Comparison of ENCODE assay signal across 28 cellular contexts in the genomic region with DNA sequence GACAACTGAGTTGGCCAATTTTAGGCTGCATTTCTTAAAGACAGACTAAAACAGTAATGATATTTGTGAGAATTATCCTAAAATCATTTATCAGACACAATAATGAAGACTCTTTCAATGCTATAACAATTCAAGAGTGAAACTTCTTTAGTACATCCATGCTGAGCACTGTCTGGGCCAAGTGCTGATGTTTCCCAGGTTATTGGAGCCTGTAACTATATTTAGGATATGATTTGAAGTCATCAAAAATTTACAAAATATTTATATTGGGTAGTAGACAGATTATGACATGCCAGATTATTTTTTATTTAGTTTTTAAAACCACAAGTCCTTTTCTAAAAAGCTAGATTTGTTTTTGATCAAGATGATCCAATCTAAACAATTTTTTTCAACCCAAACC. TPM values are rescaled to one million over a fixed set of nuclear protein-coding genes. Genes with fewer than 3 reads are reported as not detected.
A peak's percentile ranks its signal among the peaks of the same experiment; 100 is the strongest.
DNase-seq lines count a peak whose midpoint lies in the region; ATAC-seq, FAIRE-seq and TF ChIP-seq lines count a peak whose summit lies in the region.
"Had no signal": no experiment of that assay in that cellular context is flagged by ENCODE, and none has a peak within 500 bp of the region (broad histone marks: within the 10 kb centered on the region; RNA-seq: fewer than 3 reads in every experiment).

No MANE protein-coding gene starts in this region.

- FAIRE-seq in frontal cortex (lab: Jason Lieb, UNC), result peak; percentile 31
- FAIRE-seq: A204.1, D721Med, GM12891, GM18507, H1 had no signal

- H3K36me3 ChIP-seq in left ventricle myocardium inferior (no peaks in the 10 kb centered on the region), thoracic aorta (peaks cover 5% of the 10 kb centered on the region)
- H3K36me3 ChIP-seq: BLaER1 had no signal

- H3K9me3 ChIP-seq in left ventricle myocardium inferior (replicated peaks) (no peaks in the 10 kb centered on the region), thoracic aorta (no peaks in the 10 kb centered on the region)
- H3K9me3 ChIP-seq: BLaER1, Caco-2 had no signal

- H3K27me3 ChIP-seq in left ventricle myocardium inferior (ENCODE audit: low read depth) (no peaks in the 10 kb centered on the region), thoracic aorta (replicated peaks; ENCODE audit: insufficient read depth) (no peaks in the 10 kb centered on the region)
- H3K27me3 ChIP-seq: BLaER1 had no signal

- intact Hi-C loops in left ventricle myocardium inferior (cut with micrococcal nuclease), result no loop called here
- intact Hi-C loops in cardiac septum (cut with DNase I), result no loop called here

- H3K4me3 ChIP-seq in left ventricle myocardium inferior, result no peak overlapping the region
- H3K4me3 ChIP-seq in thoracic aorta, result no peak overlapping the region
- H3K4me3 ChIP-seq: BLaER1, GM23248 had no signal

- ATAC-seq in thoracic aorta (ENCODE audit: insufficient number of reproducible peaks, low FRiP score, low read depth), result peak; percentile 65
- no peak for ATAC-seq in GM19463 (IDR thresholded peaks at IDR 0.05; ENCODE audit: unreplicated experiment)
- ATAC-seq: CD8-positive, alpha-beta T cell; HCT116 had no signal

- H3K4me1 ChIP-seq in left ventricle myocardium inferior (no peaks in the 10 kb centered on the region), thoracic aorta (ENCODE audit: control insufficient read depth in 1 of 2, low read depth in 2 of 2) (peaks cover 16 to 46% of the 10 kb centered on the region in 2 donors)
- H3K4me1 ChIP-seq: Caco-2 had no signal

- DNase-seq in left ventricle myocardium inferior (no peak), cardiac septum (ENCODE audit: low spot score) (no peak), frontal cortex (ENCODE audit: low spot score in 2 of 2) (no peak), thoracic aorta (ENCODE audit: low spot score) (no peak), HCEC 1CT (no peak), D341Med (ENCODE audit: low spot score) (no peak)
- DNase-seq in stimulated activated CD4-positive, alpha-beta T cell treated with anti-CD3 and anti-CD28 coated beads, Interleukin-15, amount 100 ng/mL, for 24 hours, result no peak
- DNase-seq: Caco-2; CD4-positive, CD25-positive, alpha-beta regulatory T cell; CD8-positive, alpha-beta T cell; DMS 273 treated with DMSO at 0.1 percent for 48 hours; DMS79 treated with DMSO at 0.1 percent for 48 hours; GF-D8; GM23248; H7 had no signal

- TF ChIP-seq CTCF in left ventricle myocardium inferior (IDR thresholded peaks at IDR 0.05; ENCODE audit: borderline replicate concordance) (no peak), thoracic aorta (IDR thresholded peaks at IDR 0.05) (no peak)

- H3K27ac ChIP-seq in left ventricle myocardium inferior (replicated peaks), result peak overlapping the region; percentile 4
- peak overlapping the region; percentile 64 to 69 for H3K27ac ChIP-seq in thoracic aorta
- H3K27ac ChIP-seq: 22Rv1, BLaER1, C4-2B, GM23248 had no signal

RNA-seq across cellular contexts. Expression of gene FHL5, which starts 45.1 kb away (rescaled TPM):
- total RNA-seq in left ventricle myocardium inferior (5.3 TPM), cardiac septum (4.4 TPM), frontal cortex (0.41 TPM), thoracic aorta (10 to 100 TPM; 47.3 to 98.8 TPM)
- total RNA-seq: B cell; Caco-2; CD4-positive, CD25-positive, alpha-beta regulatory T cell; CD8-positive, alpha-beta T cell; Daoy; G401; GM23248; H1; H7 had no signal
